In genomic region chr11:60756307-60757032, GRCh38 we compare ENCODE assay signal across 1 cellular context.
TF ChIP-seq lines count a peak whose summit lies in the region.

A gene with protein sequence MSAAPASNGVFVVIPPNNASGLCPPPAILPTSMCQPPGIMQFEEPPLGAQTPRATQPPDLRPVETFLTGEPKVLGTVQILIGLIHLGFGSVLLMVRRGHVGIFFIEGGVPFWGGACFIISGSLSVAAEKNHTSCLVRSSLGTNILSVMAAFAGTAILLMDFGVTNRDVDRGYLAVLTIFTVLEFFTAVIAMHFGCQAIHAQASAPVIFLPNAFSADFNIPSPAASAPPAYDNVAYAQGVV (plus strand): TSS chr11:60756867. CDS start chr11:60763734, 6,867 bp downstream.

TF ChIP-seq in A549, 52 proteins besides CTCF, POLR2A, EP300 and RAD21 (continued from another document):
- TF ChIP-seq, protein P1, sequence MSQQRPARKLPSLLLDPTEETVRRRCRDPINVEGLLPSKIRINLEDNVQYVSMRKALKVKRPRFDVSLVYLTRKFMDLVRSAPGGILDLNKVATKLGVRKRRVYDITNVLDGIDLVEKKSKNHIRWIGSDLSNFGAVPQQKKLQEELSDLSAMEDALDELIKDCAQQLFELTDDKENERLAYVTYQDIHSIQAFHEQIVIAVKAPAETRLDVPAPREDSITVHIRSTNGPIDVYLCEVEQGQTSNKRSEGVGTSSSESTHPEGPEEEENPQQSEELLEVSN (IDR thresholded peaks at IDR 0.05; ENCODE audit: borderline replicate concordance, low read depth) = no peak
